17 cellular contexts compared by ENCODE assay signal in genomic region chr19:6394831-6395230, GRCh38. TPM values are rescaled to one million over a fixed set of nuclear protein-coding genes. Genes with fewer than 3 reads are reported as not detected.
DNase-seq lines count a peak whose midpoint lies in the region; ATAC-seq, FAIRE-seq and TF ChIP-seq lines count a peak whose summit lies in the region.
"Had no signal": no experiment of that assay in that cellular context is flagged by ENCODE, and none has a peak within 500 bp of the region (broad histone marks: within the 10 kb centered on the region; RNA-seq: fewer than 3 reads in every experiment).

No MANE protein-coding gene starts in this region.

- peaks cover 24% of the 10 kb centered on the region for H3K79me2 ChIP-seq in astrocyte (ENCODE audit: insufficient read depth, low read length)

- 85 to 86% methylated on average over 3 of the region's 3 CpGs for WGBS in tibial nerve, 2 donors

- H3K27me3 ChIP-seq in CD8-positive, alpha-beta T cell (ENCODE audit: insufficient read depth, low read length): no peaks in the 10 kb centered on the region
- H3K27me3 ChIP-seq in astrocyte (ENCODE audit: insufficient read depth, low read length): no peaks in the 10 kb centered on the region
- no peaks in the 10 kb centered on the region for H3K27me3 ChIP-seq in tibial nerve
- H3K27me3 ChIP-seq: BLaER1 treated with 17β-estradiol and CSF1 and Interleukin-3, amounts not matched to agents 10 nM and 100 nM; thyroid gland had no signal

- H4K20me1 ChIP-seq in astrocyte (ENCODE audit: insufficient read depth, low read length): peaks cover 2% of the 10 kb centered on the region

- H3K4me1 ChIP-seq in CD8-positive, alpha-beta T cell (ENCODE audit: insufficient read depth, low read length): peaks cover 16% of the 10 kb centered on the region
- H3K4me1 ChIP-seq in astrocyte (ENCODE audit: insufficient read depth, low read length) (peaks cover 12% of the 10 kb centered on the region), tibial nerve (peaks cover 0 to 24% (median 12%) of the 10 kb centered on the region in 4 donors)

- H2AFZ ChIP-seq in astrocyte (ENCODE audit: low read depth, low read length): no peak overlapping the region

- peaks cover 22% of the 10 kb centered on the region for H3K36me3 Mint-ChIP-seq in CD8-positive, alpha-beta T cell
- H3K36me3 Mint-ChIP-seq in HFFc6 (ENCODE audit: low read depth): peaks cover 19% of the 10 kb centered on the region
- peaks cover 3% of the 10 kb centered on the region for H3K36me3 Mint-ChIP-seq in astrocyte (ENCODE audit: low read depth, unreplicated experiment)
- peaks cover 0 to 16% (median 0%) of the 10 kb centered on the region in 3 donors for H3K36me3 Mint-ChIP-seq in naive thymus-derived CD8-positive, alpha-beta T cell

- H3K36me3 ChIP-seq in CD8-positive, alpha-beta T cell (ENCODE audit: insufficient read depth, low read length): no peaks in the 10 kb centered on the region
- H3K36me3 ChIP-seq in astrocyte (ENCODE audit: insufficient read depth, low read length) (peaks cover 6% of the 10 kb centered on the region), tibial nerve (peaks cover 0 to 20% (median 0%) of the 10 kb centered on the region in 3 donors)

- no peak overlapping the region for H3K4me3 ChIP-seq in CD8-positive, alpha-beta T cell (ENCODE audit: low read depth, low read length)
- no peak overlapping the region for H3K4me3 ChIP-seq in astrocyte (ENCODE audit: insufficient read depth, low read depth, low read length)
- H3K4me3 ChIP-seq in tibial nerve: no peak overlapping the region
- H3K4me3 ChIP-seq: thyroid gland had no signal

- CTCF ChIA-PET in CD8-positive, alpha-beta T cell (lab: Charles Lee): no interaction called here

- no peak for DNase-seq in CD8-positive, alpha-beta T cell
- DNase-seq in HFFc6: no peak
- no peak for DNase-seq in astrocyte (ENCODE audit: low read depth)
- DNase-seq in naive thymus-derived CD8-positive, alpha-beta T cell: no peak
- DNase-seq in NCI-H2196 (lab: John Stamatoyannopoulos, UW; ENCODE audit: unreplicated experiment): no peak
- no peak for DNase-seq in tibial nerve (ENCODE audit: low spot score in 2 of 2)
- no peak for DNase-seq in cerebellar cortex (ENCODE audit: low spot score)
- DNase-seq: activated CD8-positive, alpha-beta memory T cell treated with anti-CD3 and anti-CD28 coated beads for 24 hours; mammary epithelial cell; NCI-H1417 treated with DMSO at 0.1 percent for 48 hours; NCI-H345; SHP77; stimulated activated CD4-positive, alpha-beta T cell treated with anti-CD3 and anti-CD28 coated beads, Interleukin-2, amount 100 ng/mL, for 24 hours; thyroid gland had no signal

- intact Hi-C loops in CD8-positive, alpha-beta T cell (cut with DNase I, micrococcal nuclease): loop anchor here in 1 of 2 experiments (10.0 kb wide), 1 partner anchor 120 kb away; the partner anchor contains the start of gene MLLT1

- H3K4me1 Mint-ChIP-seq in CD8-positive, alpha-beta T cell (ENCODE audit: low read depth): peaks cover 25% of the 10 kb centered on the region
- H3K4me1 Mint-ChIP-seq in HFFc6 (ENCODE audit: low read depth): peaks cover 17% of the 10 kb centered on the region
- H3K4me1 Mint-ChIP-seq in astrocyte (ENCODE audit: low read depth, unreplicated experiment): peaks cover 7% of the 10 kb centered on the region
- H3K4me1 Mint-ChIP-seq in naive thymus-derived CD8-positive, alpha-beta T cell: peaks cover 19 to 34% (median 28%) of the 10 kb centered on the region in 4 donors

- peak overlapping the region; percentile 88 for H3K4me3 Mint-ChIP-seq in CD8-positive, alpha-beta T cell
- peak overlapping the region; percentile 29; the same call in 1 of the 2 replicates for H3K4me3 Mint-ChIP-seq in HFFc6
- no peak overlapping the region for H3K4me3 Mint-ChIP-seq in astrocyte (ENCODE audit: unreplicated experiment)
- peak overlapping the region; percentile 45 to 90 (median 65) for H3K4me3 Mint-ChIP-seq in naive thymus-derived CD8-positive, alpha-beta T cell

- peak overlapping the region; percentile 66 for H3K27ac Mint-ChIP-seq in CD8-positive, alpha-beta T cell
- H3K27ac Mint-ChIP-seq in HFFc6 (peak overlapping the region; percentile 58), astrocyte (ENCODE audit: unreplicated experiment) (peak overlapping the region; percentile 49)
- H3K27ac Mint-ChIP-seq in naive thymus-derived CD8-positive, alpha-beta T cell: peak overlapping the region in 8 of 10 donors; percentile 60 to 99 (median 84)

- no peaks in the 10 kb centered on the region for H3K27me3 Mint-ChIP-seq in CD8-positive, alpha-beta T cell (ENCODE audit: low read depth)
- H3K27me3 Mint-ChIP-seq in HFFc6 (ENCODE audit: insufficient read depth) (peaks cover 7% of the 10 kb centered on the region; the same call in 1 of the 2 replicates), astrocyte (ENCODE audit: low read depth, unreplicated experiment) (no peaks in the 10 kb centered on the region)
- H3K27me3 Mint-ChIP-seq in naive thymus-derived CD8-positive, alpha-beta T cell: no peaks in the 10 kb centered on the region

- TF ChIP-seq EP300 in tibial nerve (IDR thresholded peaks at IDR 0.05): no peak

- H3K4me2 ChIP-seq in astrocyte (ENCODE audit: low read length): no peak overlapping the region

- H3K9ac ChIP-seq in astrocyte (ENCODE audit: low read length): no peak overlapping the region

- no peak for ATAC-seq in CD8-positive, alpha-beta T cell
- no peak for ATAC-seq in naive thymus-derived CD8-positive, alpha-beta T cell
- ATAC-seq: sciatic nerve had no signal

- POLR2A ChIA-PET in CD8-positive, alpha-beta T cell (lab: Charles Lee): interaction anchor here (1.0 kb wide), 1 partner anchor 162 kb away, joined by 4 read pairs; no protein-coding TSS in a partner anchor
- POLR2A ChIA-PET in naive thymus-derived CD8-positive, alpha-beta T cell (lab: Charles Lee): interaction anchor here (0.7 to 3.3 kb wide), 3 partner anchors 33 to 1386 kb away, joined by 3 to 21 read pairs (median 5); partner anchors contain the start of gene CLPP

- TF ChIP-seq POLR2A in tibial nerve (IDR thresholded peaks at IDR 0.05): no peak

- no peak for TF ChIP-seq CTCF in CD8-positive, alpha-beta T cell (IDR thresholded peaks at IDR 0.05)
- TF ChIP-seq CTCF in HFFc6 (IDR thresholded peaks at IDR 0.05) (no peak), astrocyte (IDR thresholded peaks at IDR 0.05; ENCODE audit: insufficient read depth, low read depth, low read length) (no peak), tibial nerve (IDR thresholded peaks at IDR 0.05) (no peak)

- H3K9me3 ChIP-seq in CD8-positive, alpha-beta T cell (ENCODE audit: low read length): no peaks in the 10 kb centered on the region
- no peaks in the 10 kb centered on the region for H3K9me3 ChIP-seq in astrocyte (ENCODE audit: insufficient read depth, low read depth, low read length)
- H3K9me3 ChIP-seq in tibial nerve: no peaks in the 10 kb centered on the region
- H3K9me3 ChIP-seq: BLaER1 treated with 17β-estradiol and CSF1 and Interleukin-3, amounts not matched to agents 10 nM and 100 nM; thyroid gland had no signal

- FAIRE-seq in astrocyte (lab: Jason Lieb, UNC): no peak
- FAIRE-seq: frontal cortex had no signal

- no peaks in the 10 kb centered on the region for H3K9me3 Mint-ChIP-seq in CD8-positive, alpha-beta T cell
- H3K9me3 Mint-ChIP-seq in HFFc6: no peaks in the 10 kb centered on the region
- H3K9me3 Mint-ChIP-seq in astrocyte (ENCODE audit: unreplicated experiment): no peaks in the 10 kb centered on the region
- H3K9me3 Mint-ChIP-seq in naive thymus-derived CD8-positive, alpha-beta T cell: no peaks in the 10 kb centered on the region

- H3K27ac ChIP-seq in CD8-positive, alpha-beta T cell (ENCODE audit: low read depth, low read length): no peak overlapping the region
- H3K27ac ChIP-seq in astrocyte (ENCODE audit: low read depth, low read length): no peak overlapping the region
- no peak overlapping the region for H3K27ac ChIP-seq in tibial nerve
- H3K27ac ChIP-seq: thyroid gland had no signal

RNA-seq across cellular contexts. Expression of gene GTF2F1, which starts 1.9 kb away (rescaled TPM):
- 10 to 100 TPM; 65.2 to 67.9 TPM for total RNA-seq in CD8-positive, alpha-beta T cell
- 10 to 100 TPM; 70.4 to 75.1 (median 71.4) TPM for total RNA-seq in HFFc6 (2021; fragmentation: NEBNext Ultra II Directional; extraction: Animal tissue kit (Norgen Biotek cat#: 25700))
- total RNA-seq in astrocyte (92.3 and 95.4 TPM in 2 replicates), tibial nerve (10 to 100 TPM; 29.5 to 50.9 (median 45.1) TPM)
- total RNA-seq in naive thymus-derived CD8-positive, alpha-beta T cell: 10 to 100 TPM; 54.1 to 64.8 TPM
- 10 to 100 TPM; 16.3 to 30.1 (median 20.6) TPM for polyA plus RNA-seq in naive thymus-derived CD8-positive, alpha-beta T cell

RNA-seq across cellular contexts. Expression of gene PSPN, which starts 19.1 kb away (rescaled TPM):
- under 1 TPM; 0.76 to 0.92 TPM for total RNA-seq in CD8-positive, alpha-beta T cell
- 1 to 10 TPM; 1.1 to 2.0 (median 1.5) TPM for total RNA-seq in HFFc6 (2021; fragmentation: NEBNext Ultra II Directional; extraction: Animal tissue kit (Norgen Biotek cat#: 25700))
- 2.8 and 3.0 TPM in 2 replicates for total RNA-seq in astrocyte
- 1 to 10 TPM; 3.3 to 3.7 TPM for total RNA-seq in naive thymus-derived CD8-positive, alpha-beta T cell
- polyA plus RNA-seq in naive thymus-derived CD8-positive, alpha-beta T cell: 1 to 10 TPM in 2 of 3 donors, under 1 TPM in 1; 0.50 to 1.2 (median 1.1) TPM
- 1 to 10 TPM in 3 of 4 donors, under 1 TPM in 1; under 0.01 to 4.3 (median 2.5) TPM for total RNA-seq in tibial nerve

RNA-seq across cellular contexts. Expression of gene ALKBH7, which starts 22.2 kb away (rescaled TPM):
- 10 to 100 TPM; 63.6 to 66.2 TPM for total RNA-seq in CD8-positive, alpha-beta T cell
- total RNA-seq in HFFc6 (2021; fragmentation: NEBNext Ultra II Directional; extraction: Animal tissue kit (Norgen Biotek cat#: 25700)): 10 to 100 TPM; 40.8 to 60.7 (median 47.9) TPM
- total RNA-seq in astrocyte (58.4 and 63.2 TPM in 2 replicates), tibial nerve (10 to 100 TPM; 54.0 to 77.6 (median 70.4) TPM)
- 10 to 100 TPM; 73.7 TPM for total RNA-seq in naive thymus-derived CD8-positive, alpha-beta T cell
- polyA plus RNA-seq in naive thymus-derived CD8-positive, alpha-beta T cell: 100 to 1,000 TPM; 130 to 162 (median 144) TPM

RNA-seq across cellular contexts. Expression of gene KHSRP, which starts 29.8 kb away (rescaled TPM):
- total RNA-seq in CD8-positive, alpha-beta T cell: 100 to 1,000 TPM; 149 to 150 TPM
- total RNA-seq in HFFc6 (2021; fragmentation: NEBNext Ultra II Directional; extraction: Animal tissue kit (Norgen Biotek cat#: 25700)): 100 to 1,000 TPM; 259 to 312 (median 301) TPM
- total RNA-seq in astrocyte (273 and 297 TPM in 2 replicates), tibial nerve (100 to 1,000 TPM in 3 of 4 donors, 10 to 100 TPM in 1; 79.5 to 147 (median 119) TPM)
- total RNA-seq in naive thymus-derived CD8-positive, alpha-beta T cell: 100 to 1,000 TPM; 159 to 167 TPM
- polyA plus RNA-seq in naive thymus-derived CD8-positive, alpha-beta T cell: 10 to 100 TPM; 14.5 to 26.2 (median 14.7) TPM

RNA-seq across cellular contexts. Expression of gene CLPP, which starts 33.5 kb away (rescaled TPM):
- 10 to 100 TPM; 58.9 to 60.8 TPM for total RNA-seq in CD8-positive, alpha-beta T cell
- 100 to 1,000 TPM; 106 to 114 (median 107) TPM for total RNA-seq in HFFc6 (2021; fragmentation: NEBNext Ultra II Directional; extraction: Animal tissue kit (Norgen Biotek cat#: 25700))
- total RNA-seq in astrocyte (90.5 and 93.8 TPM in 2 replicates), tibial nerve (10 to 100 TPM; 46.1 to 87.2 (median 67.8) TPM)
- 10 to 100 TPM; 73.0 to 74.4 TPM for total RNA-seq in naive thymus-derived CD8-positive, alpha-beta T cell
- polyA plus RNA-seq in naive thymus-derived CD8-positive, alpha-beta T cell: 100 to 1,000 TPM; 142 to 197 (median 148) TPM
